Comparison of ENCODE assay signal across 1 cellular context in the genomic region with DNA sequence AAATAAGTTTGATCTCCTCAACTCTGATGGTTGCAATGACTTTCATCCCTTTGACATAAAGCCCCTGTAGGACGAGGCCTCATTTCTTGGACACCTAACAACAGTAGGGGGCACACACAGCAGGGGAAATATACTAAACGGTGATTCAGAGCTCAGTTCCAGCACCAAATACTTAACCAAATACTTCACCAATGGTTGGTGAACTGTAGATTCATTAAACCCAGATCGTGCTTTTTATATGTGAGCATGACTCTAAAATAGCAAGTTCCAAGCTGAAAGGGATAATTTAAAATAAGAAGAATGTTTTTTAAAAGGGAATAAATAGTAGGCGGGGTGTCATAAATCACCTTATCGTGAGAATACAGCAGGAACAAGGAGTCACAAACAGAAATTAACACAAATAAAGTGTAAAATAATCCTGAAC.
TF ChIP-seq lines count a peak whose summit lies in the region.

No MANE protein-coding gene starts in this region.

TF ChIP-seq in IMR-90, 13 proteins besides CTCF, POLR2A, EP300 and RAD21:
- TF ChIP-seq MAFK (IDR thresholded peaks at IDR 0.05; ENCODE audit: low read depth, low read length) (no peak), NFE2L2 (IDR thresholded peaks at IDR 0.05; ENCODE audit: low read depth, low read length) (no peak), MAZ (IDR thresholded peaks at IDR 0.05; ENCODE audit: borderline replicate concordance, low read depth, low read length) (no peak), RFX5 (IDR thresholded peaks at IDR 0.05; ENCODE audit: low read depth, low read length) (no peak), BHLHE40 (IDR thresholded peaks at IDR 0.05; ENCODE audit: low read depth, low read length) (no peak), SMC3 (IDR thresholded peaks at IDR 0.05; ENCODE audit: low read depth, low read length) (no peak), FOS (IDR thresholded peaks at IDR 0.05; ENCODE audit: low read depth, low read length) (no peak), RCOR1 (IDR thresholded peaks at IDR 0.05; ENCODE audit: insufficient replicate concordance, low read length) (no peak), ELK1 (IDR thresholded peaks at IDR 0.05; ENCODE audit: borderline replicate concordance, low read depth, low read length) (no peak), CEBPB (IDR thresholded peaks at IDR 0.05; ENCODE audit: low read depth, low read length) (no peak)
- TF ChIP-seq, protein P1, sequence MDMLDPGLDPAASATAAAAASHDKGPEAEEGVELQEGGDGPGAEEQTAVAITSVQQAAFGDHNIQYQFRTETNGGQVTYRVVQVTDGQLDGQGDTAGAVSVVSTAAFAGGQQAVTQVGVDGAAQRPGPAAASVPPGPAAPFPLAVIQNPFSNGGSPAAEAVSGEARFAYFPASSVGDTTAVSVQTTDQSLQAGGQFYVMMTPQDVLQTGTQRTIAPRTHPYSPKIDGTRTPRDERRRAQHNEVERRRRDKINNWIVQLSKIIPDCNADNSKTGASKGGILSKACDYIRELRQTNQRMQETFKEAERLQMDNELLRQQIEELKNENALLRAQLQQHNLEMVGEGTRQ (IDR thresholded peaks at IDR 0.05; ENCODE audit: low read depth, low read length): no peak
